Comparison of ENCODE assay signal across 1 cellular context in the genomic region with DNA sequence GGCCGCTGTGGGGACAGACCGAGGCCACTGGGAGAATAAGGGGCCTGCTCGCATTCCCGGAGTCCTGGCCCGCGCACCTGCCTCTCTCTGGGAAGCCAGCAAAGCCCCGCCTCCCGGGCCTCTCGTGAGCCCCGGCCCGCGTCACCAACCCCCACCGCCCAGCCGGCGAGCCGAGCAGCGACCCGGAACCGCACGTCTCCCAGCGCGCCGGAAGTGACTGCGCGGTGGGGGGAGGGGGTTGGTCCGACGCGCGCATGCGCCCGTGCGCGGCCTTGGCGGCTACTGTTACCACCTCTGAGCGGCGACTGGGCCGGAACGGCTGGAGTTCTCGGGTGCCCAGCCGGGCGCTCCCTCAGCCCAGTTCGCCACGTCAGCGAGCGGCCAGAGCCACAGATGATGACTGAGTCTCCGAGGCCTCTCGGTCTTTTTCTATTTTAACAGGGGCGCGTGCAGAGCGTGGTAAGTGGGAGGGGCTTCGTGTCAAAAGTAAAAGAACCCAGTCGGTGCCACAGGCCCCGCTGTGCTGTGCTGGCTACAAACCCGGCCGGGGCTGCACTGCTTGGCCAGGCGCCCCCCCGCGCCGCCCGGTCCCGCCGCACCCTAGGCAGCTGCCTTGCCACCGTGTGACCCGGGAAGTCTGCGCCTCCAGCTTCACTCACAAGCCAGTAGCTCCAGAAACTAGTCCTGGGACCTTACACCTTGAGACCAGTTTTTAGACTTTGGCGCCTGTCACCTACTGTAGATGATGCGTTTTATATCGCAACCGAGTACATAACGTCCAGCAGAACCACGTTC.
A peak's percentile ranks its signal among the peaks of the same experiment; 100 is the strongest.
TF ChIP-seq lines count a peak whose summit lies in the region.

TSS of gene GOLGA1 (minus strand) at position 190 of the 795 bp plus-strand sequence. CDS start 2,372 bp downstream, outside the sequence.

TF ChIP-seq in K562, 482 proteins besides CTCF, POLR2A, EP300 and RAD21 (continued from another document):
- TF ChIP-seq PKNOX1 (IDR thresholded peaks at IDR 0.05), result no peak; the same call in 1 of the 2 replicates
- TF ChIP-seq CTCFL (IDR thresholded peaks at IDR 0.05; ENCODE audit: borderline replicate concordance, insufficient read depth, low read depth, low read length, poor library complexity, severe bottlenecking), result peak; percentile 17
- peak; percentile 97 for TF ChIP-seq MTA1 (IDR thresholded peaks at IDR 0.05; ENCODE audit: borderline replicate concordance)
- peak; percentile 62 for TF ChIP-seq FIP1L1 (IDR thresholded peaks at IDR 0.05; ENCODE audit: low read depth, low read length, poor library complexity, severe bottlenecking)
- peak in 1 of 2 experiments; percentile 5; a peak in 1 of 4 replicates for TF ChIP-seq HDAC1 (IDR thresholded peaks at IDR 0.05)
- peak; percentile 26; the same call in 1 of the 2 replicates for TF ChIP-seq ZNF282 (CRISPR knock-in tag; IDR thresholded peaks at IDR 0.05)
- TF ChIP-seq PPARD (CRISPR knock-in tag; IDR thresholded peaks at IDR 0.05), result no peak
- TF ChIP-seq RBBP5 (IDR thresholded peaks at IDR 0.05; ENCODE audit: borderline replicate concordance, insufficient read depth, low read length, poor library complexity, severe bottlenecking), result peak; percentile 77
- TF ChIP-seq TAF1 (IDR thresholded peaks at IDR 0.05; ENCODE audit: control insufficient read depth, extremely low read depth, insufficient read depth, low read length, severe bottlenecking), result peak; percentile 82
- peak; percentile 98 for TF ChIP-seq CREB1 (IDR thresholded peaks at IDR 0.05)
- peak; percentile 98 for TF ChIP-seq CREB1 (CRISPR knock-in tag; IDR thresholded peaks at IDR 0.05)
- TF ChIP-seq, protein P1, sequence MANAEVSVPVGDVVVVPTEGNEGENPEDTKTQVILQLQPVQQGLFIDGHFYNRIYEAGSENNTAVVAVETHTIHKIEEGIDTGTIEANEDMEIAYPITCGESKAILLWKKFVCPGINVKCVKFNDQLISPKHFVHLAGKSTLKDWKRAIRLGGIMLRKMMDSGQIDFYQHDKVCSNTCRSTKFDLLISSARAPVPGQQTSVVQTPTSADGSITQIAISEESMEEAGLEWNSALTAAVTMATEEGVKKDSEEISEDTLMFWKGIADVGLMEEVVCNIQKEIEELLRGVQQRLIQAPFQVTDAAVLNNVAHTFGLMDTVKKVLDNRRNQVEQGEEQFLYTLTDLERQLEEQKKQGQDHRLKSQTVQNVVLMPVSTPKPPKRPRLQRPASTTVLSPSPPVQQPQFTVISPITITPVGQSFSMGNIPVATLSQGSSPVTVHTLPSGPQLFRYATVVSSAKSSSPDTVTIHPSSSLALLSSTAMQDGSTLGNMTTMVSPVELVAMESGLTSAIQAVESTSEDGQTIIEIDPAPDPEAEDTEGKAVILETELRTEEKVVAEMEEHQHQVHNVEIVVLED (CRISPR knock-in tag; IDR thresholded peaks at IDR 0.05), result peak; percentile 81
- TF ChIP-seq, protein P2, sequence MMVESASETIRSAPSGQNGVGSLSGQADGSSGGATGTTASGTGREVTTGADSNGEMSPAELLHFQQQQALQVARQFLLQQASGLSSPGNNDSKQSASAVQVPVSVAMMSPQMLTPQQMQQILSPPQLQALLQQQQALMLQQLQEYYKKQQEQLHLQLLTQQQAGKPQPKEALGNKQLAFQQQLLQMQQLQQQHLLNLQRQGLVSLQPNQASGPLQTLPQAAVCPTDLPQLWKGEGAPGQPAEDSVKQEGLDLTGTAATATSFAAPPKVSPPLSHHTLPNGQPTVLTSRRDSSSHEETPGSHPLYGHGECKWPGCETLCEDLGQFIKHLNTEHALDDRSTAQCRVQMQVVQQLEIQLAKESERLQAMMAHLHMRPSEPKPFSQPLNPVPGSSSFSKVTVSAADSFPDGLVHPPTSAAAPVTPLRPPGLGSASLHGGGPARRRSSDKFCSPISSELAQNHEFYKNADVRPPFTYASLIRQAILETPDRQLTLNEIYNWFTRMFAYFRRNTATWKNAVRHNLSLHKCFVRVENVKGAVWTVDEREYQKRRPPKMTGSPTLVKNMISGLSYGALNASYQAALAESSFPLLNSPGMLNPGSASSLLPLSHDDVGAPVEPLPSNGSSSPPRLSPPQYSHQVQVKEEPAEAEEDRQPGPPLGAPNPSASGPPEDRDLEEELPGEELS (CRISPR knock-in tag; IDR thresholded peaks at IDR 0.05; ENCODE audit: borderline replicate concordance), result peak; percentile 58; the same call in 1 of the 2 replicates
- 0 out of 4 replicates have a peak, but pooled peaks of 1 of the 2 experiments have one; percentile 18 for TF ChIP-seq TRIM24 (IDR thresholded peaks at IDR 0.05)
- peak; percentile 77 for TF ChIP-seq JUND (IDR thresholded peaks at IDR 0.05; ENCODE audit: borderline replicate concordance, low read depth, low read length)
- peak; percentile 39; the same call in 1 of the 3 replicates for TF ChIP-seq JUND (tag; IDR thresholded peaks at IDR 0.05; ENCODE audit: borderline replicate concordance, low read depth, low read length)
- TF ChIP-seq PYGO2 (tag; IDR thresholded peaks at IDR 0.05), result no peak
- TF ChIP-seq SPI1 (IDR thresholded peaks at IDR 0.05; ENCODE audit: borderline replicate concordance, low read depth, low read length), result no peak
- TF ChIP-seq SRF (CRISPR knock-in tag; IDR thresholded peaks at IDR 0.05), result peak in 1 of 2 experiments; percentile 32; a peak in 3 of 4 replicates
- peak; percentile 96 for TF ChIP-seq PHF8 (IDR thresholded peaks at IDR 0.05; ENCODE audit: borderline replicate concordance, low read length)
- peak; percentile 10 for TF ChIP-seq DACH1 (IDR thresholded peaks at IDR 0.05; ENCODE audit: partially characterized antibody)
- TF ChIP-seq, protein P3, sequence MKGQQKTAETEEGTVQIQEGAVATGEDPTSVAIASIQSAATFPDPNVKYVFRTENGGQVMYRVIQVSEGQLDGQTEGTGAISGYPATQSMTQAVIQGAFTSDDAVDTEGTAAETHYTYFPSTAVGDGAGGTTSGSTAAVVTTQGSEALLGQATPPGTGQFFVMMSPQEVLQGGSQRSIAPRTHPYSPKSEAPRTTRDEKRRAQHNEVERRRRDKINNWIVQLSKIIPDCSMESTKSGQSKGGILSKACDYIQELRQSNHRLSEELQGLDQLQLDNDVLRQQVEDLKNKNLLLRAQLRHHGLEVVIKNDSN (CRISPR knock-in tag; IDR thresholded peaks at IDR 0.05), result 0 out of 2 replicates have a peak, but pooled peaks have one; percentile 43
- TF ChIP-seq ATF6 (CRISPR knock-in tag; IDR thresholded peaks at IDR 0.05), result no peak
- TF ChIP-seq NUFIP1 (IDR thresholded peaks at IDR 0.05; ENCODE audit: partially characterized antibody), result peak; percentile 23
- TF ChIP-seq ZBTB33 (CRISPR knock-in tag; IDR thresholded peaks at IDR 0.05), result no peak
- TF ChIP-seq, protein P4, sequence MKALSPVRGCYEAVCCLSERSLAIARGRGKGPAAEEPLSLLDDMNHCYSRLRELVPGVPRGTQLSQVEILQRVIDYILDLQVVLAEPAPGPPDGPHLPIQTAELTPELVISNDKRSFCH (CRISPR knock-in tag; IDR thresholded peaks at IDR 0.05), result no peak
- TF ChIP-seq, protein P4 (tag; IDR thresholded peaks at IDR 0.05), result peak; percentile 30; the same call in 1 of the 2 replicates
- peak; percentile 64; the same call in 1 of the 2 replicates for TF ChIP-seq ZNF395 (CRISPR knock-in tag; IDR thresholded peaks at IDR 0.05)
- 0 out of 2 replicates have a peak, but pooled peaks have one; percentile 39 for TF ChIP-seq LCOR (CRISPR knock-in tag; IDR thresholded peaks at IDR 0.05)
- peak; percentile 32 to 45; a peak in 2 of 4 replicates for TF ChIP-seq SIX5 (IDR thresholded peaks at IDR 0.05; ENCODE audit: borderline replicate concordance in 1 of 2, insufficient read depth in 1 of 2, low read depth in 1 of 2, low read length in 2 of 2)
